In genomic region chr15:82286475-82286874, GRCh38 we compare ENCODE assay signal across 8 cellular contexts. TPM values are rescaled to one million over a fixed set of nuclear protein-coding genes. Genes with fewer than 3 reads are reported as not detected.
DNase-seq lines count a peak whose midpoint lies in the region; ATAC-seq and TF ChIP-seq lines count a peak whose summit lies in the region.
"Not testable (repeated sequence)": the region's sequence is repeated elsewhere in the genome, so short reads cannot be mapped to it uniquely, and the experiment has no call there.

No MANE protein-coding gene starts in this region.

- TF ChIP-seq CTCF in CD8-positive, alpha-beta T cell (IDR thresholded peaks at IDR 0.05); mucosa of descending colon (IDR thresholded peaks at IDR 0.05): not testable (repeated sequence)

- not testable (repeated sequence) for DNase-seq in CD8-positive, alpha-beta T cell; activated T-helper 1 cell treated with anti-CD3 and anti-CD28 coated beads, Interleukin-12 subunit alpha, Interleukin-12 subunit beta, Interleukin-2, Interleukin-4 antibody, amounts not matched to agents 30 ng/mL and 10 ng/mL and 1 ng/mL, durations not matched to agents 14 hours and 24 hours and 36 hours (ENCODE audit: low spot score); mucosa of descending colon
- DNase-seq in OCI-M1 (lab: John Stamatoyannopoulos, UW) = peak; percentile 60

- H3K9me3 ChIP-seq in CD8-positive, alpha-beta T cell (ENCODE audit: low read length); mucosa of descending colon: not testable (repeated sequence)

- CTCF ChIA-PET in CD8-positive, alpha-beta T cell (lab: Charles Lee) = not testable (repeated sequence)

- H3K4me1 Mint-ChIP-seq in CD8-positive, alpha-beta T cell (ENCODE audit: low read depth) = peaks cover 39% of the 10 kb centered on the region
- H3K4me1 Mint-ChIP-seq in activated T-helper 1 cell treated with anti-CD3 and anti-CD28 coated beads, Interleukin-12 subunit alpha, Interleukin-12 subunit beta, Interleukin-2, Interleukin-4 antibody, amounts not matched to agents 30 ng/mL and 10 ng/mL and 1 ng/mL, durations not matched to agents 14 hours and 24 hours and 36 hours (ENCODE audit: low read depth) = peaks cover 19% of the 10 kb centered on the region

- peak overlapping the region; percentile 77 for H3K27ac Mint-ChIP-seq in CD8-positive, alpha-beta T cell
- H3K27ac Mint-ChIP-seq in activated T-helper 1 cell treated with anti-CD3 and anti-CD28 coated beads, Interleukin-12 subunit alpha, Interleukin-12 subunit beta, Interleukin-2, Interleukin-4 antibody, amounts not matched to agents 30 ng/mL and 10 ng/mL and 1 ng/mL, durations not matched to agents 14 hours and 24 hours and 36 hours = peak overlapping the region; percentile 23

- not testable (repeated sequence) for H3K27me3 ChIP-seq in CD8-positive, alpha-beta T cell (ENCODE audit: insufficient read depth, low read length)

- POLR2A ChIA-PET in CD8-positive, alpha-beta T cell (lab: Charles Lee) = interaction anchor here (0.7 kb wide), 1 partner anchor 9 kb away, joined by 3 read pairs; no protein-coding TSS in a partner anchor

- peaks cover 16% of the 10 kb centered on the region for H3K9me3 Mint-ChIP-seq in CD8-positive, alpha-beta T cell
- not testable (repeated sequence) for H3K9me3 Mint-ChIP-seq in activated T-helper 1 cell treated with anti-CD3 and anti-CD28 coated beads, Interleukin-12 subunit alpha, Interleukin-12 subunit beta, Interleukin-2, Interleukin-4 antibody, amounts not matched to agents 30 ng/mL and 10 ng/mL and 1 ng/mL, durations not matched to agents 14 hours and 24 hours and 36 hours

- H3K36me3 Mint-ChIP-seq in CD8-positive, alpha-beta T cell; activated T-helper 1 cell treated with anti-CD3 and anti-CD28 coated beads, Interleukin-12 subunit alpha, Interleukin-12 subunit beta, Interleukin-2, Interleukin-4 antibody, amounts not matched to agents 30 ng/mL and 10 ng/mL and 1 ng/mL, durations not matched to agents 14 hours and 24 hours and 36 hours (ENCODE audit: low read depth): not testable (repeated sequence)

- H3K4me3 Mint-ChIP-seq in CD8-positive, alpha-beta T cell = peak overlapping the region; percentile 48
- peak overlapping the region; percentile 16 for H3K4me3 Mint-ChIP-seq in activated T-helper 1 cell treated with anti-CD3 and anti-CD28 coated beads, Interleukin-12 subunit alpha, Interleukin-12 subunit beta, Interleukin-2, Interleukin-4 antibody, amounts not matched to agents 30 ng/mL and 10 ng/mL and 1 ng/mL, durations not matched to agents 14 hours and 24 hours and 36 hours

- peak; percentile 54 for ATAC-seq in CD8-positive, alpha-beta T cell
- ATAC-seq in GM19025 (IDR thresholded peaks at IDR 0.05; ENCODE audit: low read depth, unreplicated experiment) = peak; percentile 86
- peak; percentile 92 for ATAC-seq in GM21526 (IDR thresholded peaks at IDR 0.05; ENCODE audit: low FRiP score, unreplicated experiment)
- peak; percentile 95 for ATAC-seq in HG02885 (IDR thresholded peaks at IDR 0.05; ENCODE audit: poor library complexity, unreplicated experiment)
- ATAC-seq in HG03354 (IDR thresholded peaks at IDR 0.05; ENCODE audit: poor library complexity, severe bottlenecking, unreplicated experiment) = peak; percentile 87
- ATAC-seq in mucosa of descending colon = peak; percentile 34

- H3K4me1 ChIP-seq in CD8-positive, alpha-beta T cell (ENCODE audit: insufficient read depth, low read length) = peaks cover 28% of the 10 kb centered on the region
- H3K4me1 ChIP-seq in mucosa of descending colon (ENCODE audit: low read depth) = not testable (repeated sequence)

- not testable (repeated sequence) for H3K36me3 ChIP-seq in CD8-positive, alpha-beta T cell (ENCODE audit: insufficient read depth, low read length); mucosa of descending colon (ENCODE audit: low read depth)

- not testable (repeated sequence) for H3K27me3 Mint-ChIP-seq in CD8-positive, alpha-beta T cell (ENCODE audit: low read depth)
- H3K27me3 Mint-ChIP-seq in activated T-helper 1 cell treated with anti-CD3 and anti-CD28 coated beads, Interleukin-12 subunit alpha, Interleukin-12 subunit beta, Interleukin-2, Interleukin-4 antibody, amounts not matched to agents 30 ng/mL and 10 ng/mL and 1 ng/mL, durations not matched to agents 14 hours and 24 hours and 36 hours (ENCODE audit: insufficient read depth) = peaks cover 17% of the 10 kb centered on the region

- intact Hi-C loops in CD8-positive, alpha-beta T cell (cut with DNase I, micrococcal nuclease) = loop anchor here in 1 of 2 experiments (2.0 to 10.0 kb wide), 2 partner anchors 24 to 962 kb away; partner anchors contain the start of genes EFL1, SAXO2 and STARD5
- intact Hi-C loops in activated T-helper 1 cell treated with anti-CD3 and anti-CD28 coated beads, Interleukin-12 subunit alpha, Interleukin-12 subunit beta, Interleukin-2, Interleukin-4 antibody, amounts not matched to agents 30 ng/mL and 10 ng/mL and 1 ng/mL, durations not matched to agents 14 hours and 24 hours and 36 hours (cut with micrococcal nuclease); mucosa of descending colon (cut with DNase I, micrococcal nuclease): not testable (repeated sequence)

- not testable (repeated sequence) for H3K27ac ChIP-seq in CD8-positive, alpha-beta T cell (ENCODE audit: low read depth, low read length)

- not testable (repeated sequence) for H3K4me3 ChIP-seq in CD8-positive, alpha-beta T cell (ENCODE audit: low read depth, low read length); mucosa of descending colon

RNA-seq across cellular contexts. Expression of gene SAXO2, which starts 23.9 kb away (rescaled TPM):
- 1 to 10 TPM; 2.6 to 2.9 TPM for total RNA-seq in CD8-positive, alpha-beta T cell
- 0.54 and 0.57 TPM in 2 replicates for total RNA-seq in activated T-helper 1 cell treated with anti-CD3 and anti-CD28 coated beads, Interleukin-12 subunit alpha, Interleukin-12 subunit beta, Interleukin-2, Interleukin-4 antibody, amounts not matched to agents 30 ng/mL and 10 ng/mL and 1 ng/mL, durations not matched to agents 14 hours and 24 hours and 36 hours
- 1 to 10 TPM in 2 of 3 donors, under 1 TPM in 1; 0.58 to 2.3 (median 1.3) TPM for total RNA-seq in mucosa of descending colon

RNA-seq across cellular contexts. Expression of gene EFL1, which starts 23.9 kb away (rescaled TPM):
- 1 to 10 TPM; 5.0 to 9.5 TPM for total RNA-seq in CD8-positive, alpha-beta T cell
- 25.2 and 25.6 TPM in 2 replicates for total RNA-seq in activated T-helper 1 cell treated with anti-CD3 and anti-CD28 coated beads, Interleukin-12 subunit alpha, Interleukin-12 subunit beta, Interleukin-2, Interleukin-4 antibody, amounts not matched to agents 30 ng/mL and 10 ng/mL and 1 ng/mL, durations not matched to agents 14 hours and 24 hours and 36 hours
- 10 to 100 TPM; 28.7 to 42.9 (median 33.1) TPM for total RNA-seq in mucosa of descending colon

Comparison
In these comparisons a context has a peak if more than half of its experiments do, and no peak if none do; other contexts are left out.
1. ATAC-seq: peak in every context shown above with its lines; median percentile 95 in HG02885; 92 in GM21526; 87 in HG03354; 86 in GM19025; 54 in CD8-positive, alpha-beta T cell; 34 in mucosa of descending colon.